ENCODE assay signal across 8 cellular contexts in genomic region chr1:58896211-58897183, GRCh38.
DNase-seq lines count a peak whose midpoint lies in the region; ATAC-seq lines count a peak whose summit lies in the region.

No MANE protein-coding gene starts in this region.

- H3K9ac ChIP-seq in BLaER1 treated with 17β-estradiol and CSF1 and Interleukin-3, amounts not matched to agents 10 nM and 100 nM: peak overlapping the region in 4 of 11 experiments; percentile 2 to 51 (median 41); a peak in 5 of 22 replicates

- DNase-seq in NCI-H2196 (lab: John Stamatoyannopoulos, UW; ENCODE audit: unreplicated experiment) (peak; percentile 66), activated gamma-delta T cell (lab: John Stamatoyannopoulos, UW) (no peak)
- no peak for DNase-seq in natural killer cell treated with Interleukin-12 subunit alpha and Interleukin-12 subunit beta and Interleukin-15 and Interleukin-18, amount 100 ng/mL, for 72 hours (ENCODE audit: low spot score)
- no peak for DNase-seq in activated T-helper 2 cell treated with anti-CD3 and anti-CD28 coated beads, Interferon-gamma antibody, Interleukin-2, Interleukin-4, amounts not matched to agents 10 μg/mL and 5 μg/mL and 100 μg/mL, durations not matched to agents 14 hours and 24 hours and 36 hours (ENCODE audit: low spot score)
- DNase-seq in activated naive CD4-positive, alpha-beta T cell treated with anti-CD3 and anti-CD28 coated beads for 36 hours: no peak

- H3K36me3 Mint-ChIP-seq in natural killer cell treated with Interleukin-12 subunit alpha and Interleukin-12 subunit beta and Interleukin-15 and Interleukin-18, amount 100 ng/mL, for 72 hours: no peaks in the 10 kb centered on the region
- no peaks in the 10 kb centered on the region for H3K36me3 Mint-ChIP-seq in activated T-helper 2 cell treated with anti-CD3 and anti-CD28 coated beads, Interferon-gamma antibody, Interleukin-2, Interleukin-4, amounts not matched to agents 10 μg/mL and 5 μg/mL and 100 μg/mL, durations not matched to agents 14 hours and 24 hours and 36 hours (ENCODE audit: low read depth)
- H3K36me3 Mint-ChIP-seq in activated naive CD4-positive, alpha-beta T cell treated with anti-CD3 and anti-CD28 coated beads for 36 hours (ENCODE audit: low read depth): no peaks in the 10 kb centered on the region

- intact Hi-C loops in activated T-helper 2 cell treated with anti-CD3 and anti-CD28 coated beads, Interferon-gamma antibody, Interleukin-2, Interleukin-4, amounts not matched to agents 10 μg/mL and 5 μg/mL and 100 μg/mL, durations not matched to agents 14 hours and 24 hours and 36 hours (cut with micrococcal nuclease): no loop called here
- intact Hi-C loops in activated naive CD4-positive, alpha-beta T cell treated with anti-CD3 and anti-CD28 coated beads for 36 hours (cut with micrococcal nuclease): no loop called here

- CTCF ChIA-PET in activated naive CD4-positive, alpha-beta T cell treated with anti-CD3 and anti-CD28 coated beads for 36 hours (lab: Charles Lee): interaction anchor here (0.6 kb wide), 1 partner anchor 154 kb away, joined by 3 read pairs; no protein-coding TSS in a partner anchor

- no peaks in the 10 kb centered on the region for H3K36me3 ChIP-seq in BLaER1 treated with 17β-estradiol and CSF1 and Interleukin-3, amounts not matched to agents 10 nM and 100 nM

- H3K4me3 ChIP-seq in BLaER1 treated with 17β-estradiol and CSF1 and Interleukin-3, amounts not matched to agents 10 nM and 100 nM: no peak overlapping the region

- H3K27me3 ChIP-seq in BLaER1 treated with 17β-estradiol and CSF1 and Interleukin-3, amounts not matched to agents 10 nM and 100 nM: no peaks in the 10 kb centered on the region; a peak in 1 of 22 replicates

- peak overlapping the region; percentile 47 to 97 (median 80); a peak in 21 of 22 replicates for H3K4me2 ChIP-seq in BLaER1 treated with 17β-estradiol and CSF1 and Interleukin-3, amounts not matched to agents 10 nM and 100 nM

- no peak overlapping the region for H3K4me3 Mint-ChIP-seq in natural killer cell treated with Interleukin-12 subunit alpha and Interleukin-12 subunit beta and Interleukin-15 and Interleukin-18, amount 100 ng/mL, for 72 hours
- no peak overlapping the region for H3K4me3 Mint-ChIP-seq in activated T-helper 2 cell treated with anti-CD3 and anti-CD28 coated beads, Interferon-gamma antibody, Interleukin-2, Interleukin-4, amounts not matched to agents 10 μg/mL and 5 μg/mL and 100 μg/mL, durations not matched to agents 14 hours and 24 hours and 36 hours (ENCODE audit: low read depth)
- H3K4me3 Mint-ChIP-seq in activated naive CD4-positive, alpha-beta T cell treated with anti-CD3 and anti-CD28 coated beads for 36 hours: no peak overlapping the region

- H3K27me3 Mint-ChIP-seq in natural killer cell treated with Interleukin-12 subunit alpha and Interleukin-12 subunit beta and Interleukin-15 and Interleukin-18, amount 100 ng/mL, for 72 hours: peaks cover 0 to 2% of the 10 kb centered on the region in 2 donors
- peaks cover 4% of the 10 kb centered on the region for H3K27me3 Mint-ChIP-seq in activated T-helper 2 cell treated with anti-CD3 and anti-CD28 coated beads, Interferon-gamma antibody, Interleukin-2, Interleukin-4, amounts not matched to agents 10 μg/mL and 5 μg/mL and 100 μg/mL, durations not matched to agents 14 hours and 24 hours and 36 hours (ENCODE audit: low read depth)
- H3K27me3 Mint-ChIP-seq in activated naive CD4-positive, alpha-beta T cell treated with anti-CD3 and anti-CD28 coated beads for 36 hours (ENCODE audit: low read depth): no peaks in the 10 kb centered on the region

- H3K9me3 ChIP-seq in BLaER1 treated with 17β-estradiol and CSF1 and Interleukin-3, amounts not matched to agents 10 nM and 100 nM (replicated peaks in 1 of 11): no peaks in the 10 kb centered on the region

- H3K9me3 Mint-ChIP-seq in natural killer cell treated with Interleukin-12 subunit alpha and Interleukin-12 subunit beta and Interleukin-15 and Interleukin-18, amount 100 ng/mL, for 72 hours: peaks cover under 1% of the 10 kb centered on the region
- H3K9me3 Mint-ChIP-seq in activated T-helper 2 cell treated with anti-CD3 and anti-CD28 coated beads, Interferon-gamma antibody, Interleukin-2, Interleukin-4, amounts not matched to agents 10 μg/mL and 5 μg/mL and 100 μg/mL, durations not matched to agents 14 hours and 24 hours and 36 hours: no peaks in the 10 kb centered on the region
- no peaks in the 10 kb centered on the region for H3K9me3 Mint-ChIP-seq in activated naive CD4-positive, alpha-beta T cell treated with anti-CD3 and anti-CD28 coated beads for 36 hours

- peak; percentile 59 for ATAC-seq in esophagus mucosa
- ATAC-seq in natural killer cell treated with Interleukin-12 subunit alpha and Interleukin-12 subunit beta and Interleukin-15 and Interleukin-18, amount 100 ng/mL, for 72 hours: peak in 1 of 2 donors; percentile 41
- no peak for ATAC-seq in HG02763 (IDR thresholded peaks at IDR 0.05; ENCODE audit: unreplicated experiment)

- H3K4me1 ChIP-seq in BLaER1 treated with 17β-estradiol and CSF1 and Interleukin-3, amounts not matched to agents 10 nM and 100 nM: peaks cover 21 to 99% (median 44%) of the 10 kb centered on the region in 10 experiments

- no peaks in the 10 kb centered on the region for H4K20me1 ChIP-seq in BLaER1 treated with 17β-estradiol and CSF1 and Interleukin-3, amounts not matched to agents 10 nM and 100 nM

- H3K4me1 Mint-ChIP-seq in natural killer cell treated with Interleukin-12 subunit alpha and Interleukin-12 subunit beta and Interleukin-15 and Interleukin-18, amount 100 ng/mL, for 72 hours (ENCODE audit: low read depth in 2 of 2): peaks cover 17 to 27% of the 10 kb centered on the region in 2 donors
- H3K4me1 Mint-ChIP-seq in activated T-helper 2 cell treated with anti-CD3 and anti-CD28 coated beads, Interferon-gamma antibody, Interleukin-2, Interleukin-4, amounts not matched to agents 10 μg/mL and 5 μg/mL and 100 μg/mL, durations not matched to agents 14 hours and 24 hours and 36 hours (ENCODE audit: low read depth): peaks cover 18% of the 10 kb centered on the region
- H3K4me1 Mint-ChIP-seq in activated naive CD4-positive, alpha-beta T cell treated with anti-CD3 and anti-CD28 coated beads for 36 hours (ENCODE audit: low read depth): no peaks in the 10 kb centered on the region

- H3K27ac Mint-ChIP-seq in natural killer cell treated with Interleukin-12 subunit alpha and Interleukin-12 subunit beta and Interleukin-15 and Interleukin-18, amount 100 ng/mL, for 72 hours: peak overlapping the region; percentile 78 to 93
- H3K27ac Mint-ChIP-seq in activated T-helper 2 cell treated with anti-CD3 and anti-CD28 coated beads, Interferon-gamma antibody, Interleukin-2, Interleukin-4, amounts not matched to agents 10 μg/mL and 5 μg/mL and 100 μg/mL, durations not matched to agents 14 hours and 24 hours and 36 hours: no peak overlapping the region
- no peak overlapping the region for H3K27ac Mint-ChIP-seq in activated naive CD4-positive, alpha-beta T cell treated with anti-CD3 and anti-CD28 coated beads for 36 hours

- peak overlapping the region in 7 of 11 experiments; percentile 15 to 71 (median 54); a peak in 11 of 22 replicates for H3K27ac ChIP-seq in BLaER1 treated with 17β-estradiol and CSF1 and Interleukin-3, amounts not matched to agents 10 nM and 100 nM

Comparison
In these comparisons a context has a peak if more than half of its experiments do, and no peak if none do; other contexts are left out.
1. H3K27ac Mint-ChIP-seq: peak in natural killer cell treated with Interleukin-12 subunit alpha and Interleukin-12 subunit beta and Interleukin-15 and Interleukin-18, amount 100 ng/mL, for 72 hours (2 of 2); none in activated T-helper 2 cell treated with anti-CD3 and anti-CD28 coated beads, Interferon-gamma antibody, Interleukin-2, Interleukin-4, amounts not matched to agents 10 μg/mL and 5 μg/mL and 100 μg/mL, durations not matched to agents 14 hours and 24 hours and 36 hours (single experiment) and activated naive CD4-positive, alpha-beta T cell treated with anti-CD3 and anti-CD28 coated beads for 36 hours (single experiment).